ENCODE assay signal across 8 cellular contexts in the genomic region with DNA sequence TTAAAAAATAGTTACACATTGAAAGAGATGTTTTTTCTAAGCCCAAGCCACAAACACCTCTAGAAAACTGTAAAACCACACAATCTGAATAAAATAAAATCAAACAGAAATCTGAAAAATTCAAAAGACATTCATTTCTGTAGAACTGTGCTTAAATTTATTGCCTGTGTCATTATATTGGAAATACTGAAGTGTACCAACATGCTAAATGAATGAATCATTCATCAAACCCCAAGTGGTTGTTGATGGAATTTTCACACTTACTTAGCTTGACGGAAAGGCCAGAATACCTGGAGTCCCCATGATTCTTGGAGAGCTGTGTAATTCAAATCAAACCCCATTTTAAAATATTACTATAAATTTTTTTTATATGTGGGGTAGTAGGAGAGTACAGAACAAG. TPM values are rescaled to one million over a fixed set of nuclear protein-coding genes. Genes with fewer than 3 reads are reported as not detected.
A peak's percentile ranks its signal among the peaks of the same experiment; 100 is the strongest.
DNase-seq lines count a peak whose midpoint lies in the region; ATAC-seq and TF ChIP-seq lines count a peak whose summit lies in the region.

No MANE protein-coding gene starts in this region.

- H3K4me1 Mint-ChIP-seq in MCF 10A (ENCODE audit: insufficient read depth, unreplicated experiment), result peaks cover 27% of the 10 kb centered on the region

- peaks cover 6% of the 10 kb centered on the region for H3K36me3 Mint-ChIP-seq in MCF 10A (ENCODE audit: insufficient read depth, unreplicated experiment)

- H3K27ac ChIP-seq in HUES64 (ENCODE audit: low read depth, low read length), result no peak overlapping the region
- peak overlapping the region; percentile 85 for H3K27ac ChIP-seq in muscle layer of colon (ENCODE audit: low read depth, low read length)
- H3K27ac ChIP-seq in thyroid gland, result no peak overlapping the region

- POLR2A ChIA-PET in MCF 10A (lab: Yijun Ruan, JAX), result interaction anchor here (0.7 to 2.1 kb wide), 5 partner anchors 10 to 982 kb away, joined by 3 to 10 read pairs (median 4); no protein-coding TSS in a partner anchor

- H3K9ac ChIP-seq in HUES64 (ENCODE audit: low read depth, low read length) (no peak overlapping the region), muscle layer of colon (ENCODE audit: low read length) (no peak overlapping the region)

- no peak overlapping the region for H3K27ac Mint-ChIP-seq in MCF 10A (ENCODE audit: low read depth, unreplicated experiment)

- no TSS peak for BruUV-seq in MCF 10A (replicated peaks; lab: Mats Ljungman, UMichigan)

- H3K9me3 Mint-ChIP-seq in MCF 10A (ENCODE audit: unreplicated experiment), result no peaks in the 10 kb centered on the region

- H3K4me3 ChIP-seq in AG10803 (ENCODE audit: low read length), result peak overlapping the region; percentile 87
- peak overlapping the region; percentile 80; the same call in 1 of the 2 replicates for H3K4me3 ChIP-seq in HUES64 (ENCODE audit: low read length)
- H3K4me3 ChIP-seq in muscle layer of colon (ENCODE audit: low read depth in 1 of 2, low read length in 2 of 2), result peak overlapping the region in 1 of 2 donors; percentile 87
- H3K4me3 ChIP-seq in thyroid gland (replicated peaks in 1 of 3), result no peak overlapping the region

- no peak for TF ChIP-seq POLR2A in thyroid gland (IDR thresholded peaks at IDR 0.05)

- CTCF ChIA-PET in MCF 10A (lab: Yijun Ruan, JAX), result interaction anchor here (0.5 to 1.6 kb wide), 6 partner anchors 15 to 944 kb away, joined by 3 to 7 read pairs (median 3); no protein-coding TSS in a partner anchor

- H3K27me3 Mint-ChIP-seq in MCF 10A (ENCODE audit: insufficient read depth, unreplicated experiment), result no peaks in the 10 kb centered on the region

- TF ChIP-seq CTCF in AG10803 (conservative IDR thresholded peaks at IDR 0.05; ENCODE audit: low read length) (peak; percentile 34), MCF 10A (IDR thresholded peaks at IDR 0.05; ENCODE audit: unreplicated experiment) (peak; percentile 17), thyroid gland (IDR thresholded peaks at IDR 0.05) (no peak)

- peaks cover 61% of the 10 kb centered on the region for H3K4me1 ChIP-seq in HUES64 (ENCODE audit: insufficient read depth, low read length)
- peaks cover 50% of the 10 kb centered on the region for H3K4me1 ChIP-seq in muscle layer of colon (ENCODE audit: insufficient read depth, low read length)
- no peaks in the 10 kb centered on the region for H3K4me1 ChIP-seq in thyroid gland

- H3K4me3 Mint-ChIP-seq in MCF 10A (ENCODE audit: unreplicated experiment), result peak overlapping the region; percentile 90

- H3K9me3 ChIP-seq in HUES64 (ENCODE audit: insufficient read depth, low read depth, low read length), result no peaks in the 10 kb centered on the region
- no peaks in the 10 kb centered on the region for H3K9me3 ChIP-seq in muscle layer of colon (ENCODE audit: low read length)
- no peaks in the 10 kb centered on the region for H3K9me3 ChIP-seq in thyroid gland

- peak; percentile 52 for DNase-seq in AG10803 (ENCODE audit: low read depth)
- peak; percentile 62 for DNase-seq in MCF 10A (ENCODE audit: unreplicated experiment)
- DNase-seq in thyroid gland, result no peak
- no peak for DNase-seq in islet precursor cell
- DNase-seq in ureter (ENCODE audit: low spot score), result no peak

- no CpG with 5 or more reads among the region's 1 CpG for WGBS in HUES64
- WGBS in thyroid gland, 2 donors, result 84 to 87% methylated on average over 1 of the region's 1 CpG

- H3K27me3 ChIP-seq in HUES64 (ENCODE audit: insufficient read depth, low read length) (peaks cover 52% of the 10 kb centered on the region), muscle layer of colon (ENCODE audit: control insufficient read depth in 1 of 2, insufficient read depth in 2 of 2, low read length in 2 of 2) (no peaks in the 10 kb centered on the region), thyroid gland (no peaks in the 10 kb centered on the region)

- no peak for ATAC-seq in GM19328 (IDR thresholded peaks at IDR 0.05; ENCODE audit: unreplicated experiment)

- no peaks in the 10 kb centered on the region for H3K36me3 ChIP-seq in HUES64 (ENCODE audit: insufficient read depth, low read length)
- H3K36me3 ChIP-seq in muscle layer of colon (ENCODE audit: insufficient read depth, low read length), result no peaks in the 10 kb centered on the region
- no peaks in the 10 kb centered on the region for H3K36me3 ChIP-seq in thyroid gland

- intact Hi-C loops in MCF 10A (cut with micrococcal nuclease), result no loop called here
- intact Hi-C loops in thyroid gland (cut with DNase I), result no loop called here

RNA-seq across cellular contexts. Expression of a gene that starts 2.7 kb away (rescaled TPM):
- polyA plus RNA-seq in HUES64 (2013, experiment 1 of 2), result 9.0 TPM
- polyA plus RNA-seq in HUES64 (2013, experiment 2 of 2), result 9.9 TPM
- 3.9 and 4.8 TPM in 2 replicates for total RNA-seq in MCF 10A (2022)
- total RNA-seq in thyroid gland, result 10 to 100 TPM in 1 of 4 donors, 1 to 10 TPM in 3; 6.8 to 10.3 (median 8.4) TPM
- 17.2 TPM for total RNA-seq in ureter

Comparison
In these comparisons a context has a peak if more than half of its experiments do, and no peak if none do; other contexts are left out.
1. DNase-seq: peak in AG10803 (single experiment) and MCF 10A (single experiment); none in thyroid gland (0 of 2), islet precursor cell (single experiment) and ureter (single experiment).
2. H3K4me3 ChIP-seq: peak in AG10803 (single experiment) and HUES64 (single experiment); none in thyroid gland (0 of 3).
3. CTCF ChIP-seq: peak in AG10803 (single experiment) and MCF 10A (single experiment); none in thyroid gland (0 of 6).